ENCODE assay signal across 1 cellular context in genomic region chrX:10579018-10579752, GRCh38.
TF ChIP-seq lines count a peak whose summit lies in the region.

No MANE protein-coding gene starts in this region.

TF ChIP-seq in WTC11, 78 proteins besides CTCF, POLR2A, EP300 and RAD21 (continued from another document):
- TF ChIP-seq STAT6 (CRISPR knock-in tag; conservative IDR thresholded peaks at IDR 0.05; ENCODE audit: low read depth): no peak
- TF ChIP-seq MXD4 (CRISPR knock-in tag; IDR thresholded peaks at IDR 0.05; ENCODE audit: borderline replicate concordance): no peak
- TF ChIP-seq CREB1 (CRISPR knock-in tag; IDR thresholded peaks at IDR 0.05): no peak
- TF ChIP-seq ZNF396 (CRISPR knock-in tag; IDR thresholded peaks at IDR 0.05; ENCODE audit: borderline replicate concordance): no peak
- TF ChIP-seq ELF4 (CRISPR knock-in tag; IDR thresholded peaks at IDR 0.05; ENCODE audit: low read depth): no peak
- TF ChIP-seq USF2 (CRISPR knock-in tag; IDR thresholded peaks at IDR 0.05): no peak
- TF ChIP-seq ZNF263 (CRISPR knock-in tag; IDR thresholded peaks at IDR 0.05; ENCODE audit: low read depth): no peak
- no peak for TF ChIP-seq PRRX2 (CRISPR knock-in tag; IDR thresholded peaks at IDR 0.05)
